ENCODE assay signal across 19 cellular contexts in genomic region chr17:51124641-51125503, GRCh38.
"Had no signal": no experiment of that assay in that cellular context is flagged by ENCODE, and none has a peak within 500 bp of the region (broad histone marks: within the 10 kb centered on the region; RNA-seq: fewer than 3 reads in every experiment).

No MANE protein-coding gene starts in this region.

- H3K9me3 ChIP-seq: adrenal gland, gastroesophageal sphincter, thoracic aorta, vagina had no signal

- H3K27me3 ChIP-seq: adrenal gland, gastroesophageal sphincter, vagina had no signal

- DNase-seq: activated CD4-positive, alpha-beta T cell treated with anti-CD3 and anti-CD28 coated beads for 48 hours; activated CD8-positive, alpha-beta memory T cell treated with anti-CD3 and anti-CD28 coated beads, Interleukin-2, amount 50 U/mL, for 48 hours; activated CD8-positive, alpha-beta T cell treated with anti-CD3 and anti-CD28 coated beads, Interleukin-2, amount 10 ng/mL, durations not matched to agents 7 days and 5 days; activated naive CD4-positive, alpha-beta T cell treated with anti-CD3 and anti-CD28 coated beads for 36 hours; adrenal gland; central memory CD4-positive, alpha-beta T cell; cortex of kidney; effector CD8-positive, alpha-beta T cell; left cardiac atrium; mammary epithelial cell; natural killer cell; stimulated activated CD4-positive, alpha-beta T cell treated with anti-CD3 and anti-CD28 coated beads, Interleukin-2, amount 100 ng/mL, for 48 hours; stimulated activated naive CD4-positive, alpha-beta T cell treated with Interleukin-2 at 50 U/mL for 16 hours; T-cell had no signal

- H3K27ac ChIP-seq: epithelial cell of prostate, thoracic aorta, vagina had no signal

- ATAC-seq: activated CD8-positive, alpha-beta T cell treated with anti-CD3 and anti-CD28 coated beads, Interleukin-2, amount 10 ng/mL, durations not matched to agents 7 days and 5 days; gastroesophageal sphincter; left cardiac atrium; natural killer cell; T-cell; WTC11 had no signal

- H3K4me3 ChIP-seq: adrenal gland, gastroesophageal sphincter, thoracic aorta, vagina had no signal

- H3K36me3 ChIP-seq: adrenal gland, gastroesophageal sphincter, thoracic aorta, vagina had no signal
